ENCODE assay signal across 24 cellular contexts in the genomic region with DNA sequence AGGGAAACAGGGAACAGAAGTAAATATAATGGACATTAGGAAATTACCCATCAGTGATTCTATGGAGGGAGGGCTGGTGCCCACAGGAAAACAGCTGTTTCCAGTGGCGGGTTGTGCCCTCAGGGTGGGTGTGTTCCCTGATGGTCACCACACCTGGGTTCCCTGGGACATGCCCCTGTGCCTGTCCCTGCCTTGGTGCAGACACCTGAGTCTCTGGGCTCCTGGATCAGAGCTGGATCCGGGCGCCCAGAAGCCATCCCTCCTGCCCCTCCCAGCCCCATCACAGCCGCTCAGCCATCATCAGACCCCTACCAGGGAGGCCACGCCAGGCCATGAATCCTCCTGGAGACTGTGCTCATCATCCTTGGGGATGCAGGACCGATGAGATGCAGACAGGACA.
"Had no signal": no experiment of that assay in that cellular context is flagged by ENCODE, and none has a peak within 500 bp of the region (broad histone marks: within the 10 kb centered on the region; RNA-seq: fewer than 3 reads in every experiment).

No MANE protein-coding gene starts in this region.

- H3K4me1 ChIP-seq: colonic mucosa, gastrocnemius medialis, heart left ventricle, left lung, lower lobe of right lung had no signal

- ATAC-seq: effector memory CD8-positive, alpha-beta T cell; esophagus mucosa; gastrocnemius medialis; heart left ventricle; left lung; left ventricle myocardium superior; lower lobe of right lung; mucosa of descending colon had no signal

- DNase-seq: colonic mucosa; cortex of kidney; effector CD8-positive, alpha-beta T cell; effector memory CD8-positive, alpha-beta T cell; endodermal cell; erythroblast; esophagus squamous epithelium; foreskin fibroblast; foreskin melanocyte; gastrocnemius medialis; heart left ventricle; hypothalamus; immature natural killer cell; islet precursor cell; left cardiac atrium; left lung; left ventricle myocardium superior; lower lobe of right lung; mesenchymal stem cell; mucosa of descending colon had no signal

- H3K79me2 ChIP-seq: hepatocyte had no signal

- H3K27me3 ChIP-seq: colonic mucosa, gastrocnemius medialis, hepatocyte had no signal

- H3K27ac ChIP-seq: colonic mucosa, epithelial cell of prostate, esophagus squamous epithelium, gastrocnemius medialis, heart left ventricle, hepatocyte, left lung, lower lobe of right lung had no signal

- FAIRE-seq: endometrium had no signal

- H3K4me2 ChIP-seq: hepatocyte had no signal

- H3K9me3 ChIP-seq: colonic mucosa, esophagus squamous epithelium, gastrocnemius medialis, left lung, lower lobe of right lung, mucosa of descending colon had no signal

- H3K4me3 ChIP-seq: colonic mucosa, esophagus squamous epithelium, gastrocnemius medialis, heart left ventricle, hepatocyte, left lung, lower lobe of right lung, mucosa of descending colon had no signal

- H2AFZ ChIP-seq: hepatocyte had no signal

- H3K36me3 ChIP-seq: colonic mucosa, esophagus squamous epithelium, gastrocnemius medialis, heart left ventricle, left lung, lower lobe of right lung had no signal
